ENCODE assay signal across 1 cellular context in genomic region chr22:43007519-43008102, GRCh38.
TF ChIP-seq lines count a peak whose summit lies in the region.

No MANE protein-coding gene starts in this region.

TF ChIP-seq in GM23338, 12 proteins besides CTCF, POLR2A, EP300 and RAD21 (continued from another document):
- no peak for TF ChIP-seq ZNF462 (CRISPR knock-in tag; IDR thresholded peaks at IDR 0.05)
- no peak for TF ChIP-seq ZNF331 (CRISPR knock-in tag; IDR thresholded peaks at IDR 0.05; ENCODE audit: low read depth)
- TF ChIP-seq ETS1 (IDR thresholded peaks at IDR 0.05), result no peak
TF ChIP-seq in GM23338: peak in this region for 0.
